Comparison of ENCODE assay signal across 1 cellular context in genomic region chr17:20300399-20301037, GRCh38.
TF ChIP-seq lines count a peak whose summit lies in the region.

No MANE protein-coding gene starts in this region.

TF ChIP-seq in WTC11, 78 proteins besides CTCF, POLR2A, EP300 and RAD21 (continued from another document):
- TF ChIP-seq ZBTB43 (CRISPR knock-in tag; IDR thresholded peaks at IDR 0.05): no peak
- no peak for TF ChIP-seq SP1 (CRISPR knock-in tag; conservative IDR thresholded peaks at IDR 0.05)
- TF ChIP-seq FOXJ3 (CRISPR knock-in tag; IDR thresholded peaks at IDR 0.05; ENCODE audit: borderline replicate concordance): no peak
- TF ChIP-seq ZNF219 (CRISPR knock-in tag; IDR thresholded peaks at IDR 0.05; ENCODE audit: borderline replicate concordance): no peak
- TF ChIP-seq PRDM15 (CRISPR knock-in tag; IDR thresholded peaks at IDR 0.05): no peak
- TF ChIP-seq CREB1 (CRISPR knock-in tag; IDR thresholded peaks at IDR 0.05): no peak
- TF ChIP-seq ZNF671 (CRISPR knock-in tag; IDR thresholded peaks at IDR 0.05): no peak
- TF ChIP-seq AR (CRISPR knock-in tag; IDR thresholded peaks at IDR 0.05): no peak
- no peak for TF ChIP-seq MAX (CRISPR knock-in tag; IDR thresholded peaks at IDR 0.05)
- no peak for TF ChIP-seq STAT6 (CRISPR knock-in tag; conservative IDR thresholded peaks at IDR 0.05; ENCODE audit: low read depth)
- TF ChIP-seq CDX4 (CRISPR knock-in tag; IDR thresholded peaks at IDR 0.05; ENCODE audit: borderline replicate concordance): no peak
- no peak for TF ChIP-seq IRF2 (CRISPR knock-in tag; IDR thresholded peaks at IDR 0.05; ENCODE audit: borderline replicate concordance, low read depth)
